ENCODE assay signal across 1 cellular context in the genomic region with DNA sequence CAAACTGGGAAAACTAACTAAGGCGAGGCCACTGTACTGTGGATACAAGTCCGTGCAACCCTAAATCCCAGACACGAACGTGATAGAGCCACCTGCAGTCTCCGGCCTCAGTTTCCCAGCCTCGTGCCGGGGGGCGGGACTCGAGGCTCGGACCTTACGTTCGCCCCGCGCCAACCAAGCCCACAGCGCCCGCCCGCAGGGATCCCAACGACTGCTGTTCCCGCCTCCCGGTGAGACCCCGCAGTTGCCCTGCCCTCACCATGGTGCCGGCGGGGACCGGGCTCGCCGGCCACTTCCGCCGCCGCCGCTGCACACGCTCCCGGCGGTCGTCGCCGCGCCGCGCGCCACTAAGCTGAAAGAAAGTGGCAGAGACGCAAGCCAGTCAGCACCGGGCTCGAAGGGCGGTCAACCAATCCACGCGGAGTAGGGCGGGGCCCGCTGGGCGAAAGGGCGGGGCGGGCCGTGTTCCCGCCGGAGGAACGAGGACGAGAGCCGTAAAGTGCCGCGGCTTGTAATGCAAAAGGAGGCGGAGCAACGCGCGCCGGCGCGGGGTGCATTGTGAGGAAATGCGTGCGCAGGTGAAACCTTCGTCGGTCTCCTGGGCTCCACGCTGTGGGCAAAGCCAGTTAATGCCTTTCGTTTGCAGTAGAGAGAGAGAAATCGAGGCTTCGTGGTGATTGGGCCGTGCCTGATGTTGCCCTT.
TF ChIP-seq lines count a peak whose summit lies in the region.

Gene LSM4, minus strand, starts transcription at position 318 of the 702 bp plus-strand sequence. Its CDS starts 56 bp downstream, at position 262.

TF ChIP-seq in HepG2, 621 proteins besides CTCF, POLR2A, EP300 and RAD21 (continued from another document and continues in another):
- TF ChIP-seq, protein P1, sequence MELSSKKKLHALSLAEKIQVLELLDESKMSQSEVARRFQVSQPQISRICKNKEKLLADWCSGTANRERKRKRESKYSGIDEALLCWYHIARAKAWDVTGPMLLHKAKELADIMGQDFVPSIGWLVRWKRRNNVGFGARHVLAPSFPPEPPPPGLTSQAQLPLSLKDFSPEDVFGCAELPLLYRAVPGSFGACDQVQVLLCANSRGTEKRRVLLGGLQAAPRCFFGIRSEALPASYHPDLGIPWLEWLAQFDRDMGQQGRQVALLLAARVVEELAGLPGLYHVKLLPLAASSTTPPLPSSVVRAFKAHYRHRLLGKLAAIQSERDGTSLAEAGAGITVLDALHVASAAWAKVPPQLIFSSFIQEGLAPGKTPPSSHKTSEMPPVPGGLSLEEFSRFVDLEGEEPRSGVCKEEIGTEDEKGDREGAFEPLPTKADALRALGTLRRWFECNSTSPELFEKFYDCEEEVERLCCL (CRISPR knock-in tag; IDR thresholded peaks at IDR 0.05; ENCODE audit: borderline replicate concordance): no peak
- TF ChIP-seq KDM2A (CRISPR knock-in tag; IDR thresholded peaks at IDR 0.05; ENCODE audit: borderline replicate concordance, low read depth): peak; percentile 78; the same call in 1 of the 2 replicates
- TF ChIP-seq KAT8 (CRISPR knock-in tag; IDR thresholded peaks at IDR 0.05): peak; percentile 43; the same call in 1 of the 2 replicates
- peak; percentile 8; the same call in 1 of the 2 replicates for TF ChIP-seq FOXO1 (CRISPR knock-in tag; IDR thresholded peaks at IDR 0.05)
- peak; percentile 78 for TF ChIP-seq ZHX2 (IDR thresholded peaks at IDR 0.05; ENCODE audit: low read depth)
- 0 out of 2 replicates have a peak, but pooled peaks have one; percentile 18 for TF ChIP-seq ZHX2 (CRISPR knock-in tag; IDR thresholded peaks at IDR 0.05; ENCODE audit: borderline replicate concordance)
- no peak for TF ChIP-seq ZNF646 (CRISPR knock-in tag; IDR thresholded peaks at IDR 0.05)
- TF ChIP-seq, protein P2, sequence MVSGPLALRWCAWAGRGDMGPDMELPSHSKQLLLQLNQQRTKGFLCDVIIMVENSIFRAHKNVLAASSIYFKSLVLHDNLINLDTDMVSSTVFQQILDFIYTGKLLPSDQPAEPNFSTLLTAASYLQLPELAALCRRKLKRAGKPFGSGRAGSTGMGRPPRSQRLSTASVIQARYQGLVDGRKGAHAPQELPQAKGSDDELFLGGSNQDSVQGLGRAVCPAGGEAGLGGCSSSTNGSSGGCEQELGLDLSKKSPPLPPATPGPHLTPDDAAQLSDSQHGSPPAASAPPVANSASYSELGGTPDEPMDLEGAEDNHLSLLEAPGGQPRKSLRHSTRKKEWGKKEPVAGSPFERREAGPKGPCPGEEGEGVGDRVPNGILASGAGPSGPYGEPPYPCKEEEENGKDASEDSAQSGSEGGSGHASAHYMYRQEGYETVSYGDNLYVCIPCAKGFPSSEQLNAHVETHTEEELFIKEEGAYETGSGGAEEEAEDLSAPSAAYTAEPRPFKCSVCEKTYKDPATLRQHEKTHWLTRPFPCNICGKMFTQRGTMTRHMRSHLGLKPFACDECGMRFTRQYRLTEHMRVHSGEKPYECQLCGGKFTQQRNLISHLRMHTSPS (CRISPR knock-in tag; IDR thresholded peaks at IDR 0.05; ENCODE audit: low read depth): no peak
- TF ChIP-seq CSRNP2 (CRISPR knock-in tag; conservative IDR thresholded peaks at IDR 0.05; ENCODE audit: low read depth): no peak
- TF ChIP-seq ZNF337 (CRISPR knock-in tag; IDR thresholded peaks at IDR 0.05; ENCODE audit: borderline replicate concordance, low read depth): no peak
- TF ChIP-seq MEIS1 (CRISPR knock-in tag; IDR thresholded peaks at IDR 0.05; ENCODE audit: borderline replicate concordance): no peak
- no peak for TF ChIP-seq ZBTB46 (CRISPR knock-in tag; IDR thresholded peaks at IDR 0.05; ENCODE audit: borderline replicate concordance)
- 0 out of 2 replicates have a peak, but pooled peaks have one; percentile 36 for TF ChIP-seq ATF2 (CRISPR knock-in tag; IDR thresholded peaks at IDR 0.05)
- TF ChIP-seq ZBTB34 (CRISPR knock-in tag; IDR thresholded peaks at IDR 0.05): no peak; the same call in 1 of the 2 replicates
- no peak for TF ChIP-seq SRSF4 (IDR thresholded peaks at IDR 0.05; ENCODE audit: low read depth, low read length, poor library complexity, severe bottlenecking)
- TF ChIP-seq SP2 (CRISPR knock-in tag; IDR thresholded peaks at IDR 0.05): peak; percentile 97
- peak; percentile 41; the same call in 1 of the 2 replicates for TF ChIP-seq ZSCAN9 (CRISPR knock-in tag; IDR thresholded peaks at IDR 0.05; ENCODE audit: borderline replicate concordance)
- TF ChIP-seq ZNF589 (CRISPR knock-in tag; conservative IDR thresholded peaks at IDR 0.05): no peak
- TF ChIP-seq SP5 (CRISPR knock-in tag; IDR thresholded peaks at IDR 0.05; ENCODE audit: borderline replicate concordance, low read depth): peak; percentile 97
- TF ChIP-seq, protein P3, sequence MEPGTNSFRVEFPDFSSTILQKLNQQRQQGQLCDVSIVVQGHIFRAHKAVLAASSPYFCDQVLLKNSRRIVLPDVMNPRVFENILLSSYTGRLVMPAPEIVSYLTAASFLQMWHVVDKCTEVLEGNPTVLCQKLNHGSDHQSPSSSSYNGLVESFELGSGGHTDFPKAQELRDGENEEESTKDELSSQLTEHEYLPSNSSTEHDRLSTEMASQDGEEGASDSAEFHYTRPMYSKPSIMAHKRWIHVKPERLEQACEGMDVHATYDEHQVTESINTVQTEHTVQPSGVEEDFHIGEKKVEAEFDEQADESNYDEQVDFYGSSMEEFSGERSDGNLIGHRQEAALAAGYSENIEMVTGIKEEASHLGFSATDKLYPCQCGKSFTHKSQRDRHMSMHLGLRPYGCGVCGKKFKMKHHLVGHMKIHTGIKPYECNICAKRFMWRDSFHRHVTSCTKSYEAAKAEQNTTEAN (CRISPR knock-in tag; conservative IDR thresholded peaks at IDR 0.05): peak; percentile 63
- TF ChIP-seq ZNF24 (IDR thresholded peaks at IDR 0.05): no peak
- peak; percentile 77 for TF ChIP-seq TEAD3 (CRISPR knock-in tag; optimal IDR thresholded peaks at IDR 0.05; ENCODE audit: borderline replicate concordance)
